Comparison of ENCODE assay signal across 8 cellular contexts in genomic region chr22:17266261-17266971, GRCh38. TPM values are rescaled to one million over a fixed set of nuclear protein-coding genes. Genes with fewer than 3 reads are reported as not detected.
DNase-seq lines count a peak whose midpoint lies in the region; ATAC-seq, FAIRE-seq and TF ChIP-seq lines count a peak whose summit lies in the region.

No MANE protein-coding gene starts in this region.

- DNase-seq in stimulated activated naive CD8-positive, alpha-beta T cell treated with anti-CD3 and anti-CD28 coated beads, Interleukin-15, amount 100 ng/mL, for 72 hours, result no peak
- no peak for DNase-seq in stimulated activated naive CD8-positive, alpha-beta T cell treated with anti-CD3 and anti-CD28 coated beads, Interleukin-15, Interleukin-2, amounts not matched to agents 100 U/mL and 50 U/mL, for 24 hours
- DNase-seq in NCI-H1694 treated with DMSO at 0.1 percent for 48 hours (lab: John Stamatoyannopoulos, UW) (peak; percentile 75), endodermal cell (peak; percentile 96), small intestine (peak; percentile 84), PC-9 (no peak)

- BruUV-seq in PC-9 (replicated peaks; lab: Mats Ljungman, UMichigan), result no TSS peak

- peak overlapping the region; percentile 60 for H3K9ac ChIP-seq in endodermal cell (ENCODE audit: extremely low read depth, low read length, poor library complexity, severe bottlenecking)

- FAIRE-seq in small intestine (lab: Jason Lieb, UNC), result no peak

- H3K4me3 Mint-ChIP-seq in stimulated activated naive CD8-positive, alpha-beta T cell treated with anti-CD3 and anti-CD28 coated beads, Interleukin-15, amount 100 ng/mL, for 72 hours, result peak overlapping the region in 1 of 2 donors; percentile 53
- H3K4me3 Mint-ChIP-seq in endodermal cell, result peak overlapping the region; percentile 76

- H3K9me2 ChIP-seq in PC-9 (ENCODE audit: insufficient read depth), result no peaks in the 10 kb centered on the region

- H3K4me1 Mint-ChIP-seq in stimulated activated naive CD8-positive, alpha-beta T cell treated with anti-CD3 and anti-CD28 coated beads, Interleukin-15, amount 100 ng/mL, for 72 hours, result peaks cover 47% of the 10 kb centered on the region
- peaks cover 70% of the 10 kb centered on the region for H3K4me1 Mint-ChIP-seq in endodermal cell

- H3K4me3 ChIP-seq in endodermal cell (ENCODE audit: low read length) (peak overlapping the region; percentile 80), small intestine (ENCODE audit: low read depth in 1 of 2, low read length in 2 of 2) (no peak overlapping the region), PC-9 (no peak overlapping the region)

- POLR2A ChIA-PET in PC-9 (lab: Charles Lee; ENCODE audit: unreplicated experiment), result no interaction called here

- peak overlapping the region; percentile 78 for H3K27ac ChIP-seq in endodermal cell (ENCODE audit: low read depth, low read length)
- peak overlapping the region in 1 of 2 donors; percentile 53 for H3K27ac ChIP-seq in small intestine (ENCODE audit: low read depth in 1 of 2, low read length in 1 of 2)
- no peak overlapping the region for H3K27ac ChIP-seq in PC-9

- H3K36me3 ChIP-seq in endodermal cell (ENCODE audit: control insufficient read depth, insufficient read depth, low read length) (no peaks in the 10 kb centered on the region), small intestine (ENCODE audit: control insufficient read depth in 2 of 2, insufficient read depth in 2 of 2, low read length in 2 of 2) (no peaks in the 10 kb centered on the region), PC-9 (ENCODE audit: low read depth) (no peaks in the 10 kb centered on the region)

- H3K79me2 ChIP-seq in PC-9 (ENCODE audit: low read depth), result no peaks in the 10 kb centered on the region

- H3K27me3 Mint-ChIP-seq in stimulated activated naive CD8-positive, alpha-beta T cell treated with anti-CD3 and anti-CD28 coated beads, Interleukin-15, amount 100 ng/mL, for 72 hours, result no peaks in the 10 kb centered on the region
- no peaks in the 10 kb centered on the region for H3K27me3 Mint-ChIP-seq in endodermal cell (ENCODE audit: insufficient read depth)

- H2AFZ ChIP-seq in PC-9, result no peak overlapping the region

- intact Hi-C loops in PC-9 (cut with micrococcal nuclease; ENCODE audit: unreplicated experiment), result no loop called here

- TF ChIP-seq CTCF in endodermal cell (conservative IDR thresholded peaks at IDR 0.05) (peak; percentile 14), PC-9 (conservative IDR thresholded peaks at IDR 0.05) (no peak)

- CTCF ChIA-PET in PC-9 (lab: Charles Lee), result no interaction called here

- 1% methylated on average over 12 to 17 of the region's 17 CpGs for WGBS in endodermal cell (ENCODE audit: insufficient coverage in 1 of 2, insufficient read length in 1 of 2), 2 experiments
- 6 to 28% (median 26%) methylated on average over 17 of the region's 17 CpGs for WGBS in small intestine, 3 donors

- H3K9me3 Mint-ChIP-seq in stimulated activated naive CD8-positive, alpha-beta T cell treated with anti-CD3 and anti-CD28 coated beads, Interleukin-15, amount 100 ng/mL, for 72 hours, result no peaks in the 10 kb centered on the region
- H3K9me3 Mint-ChIP-seq in endodermal cell, result no peaks in the 10 kb centered on the region

- peaks cover 39% of the 10 kb centered on the region for H3K4me1 ChIP-seq in endodermal cell (ENCODE audit: control insufficient read depth, insufficient read depth, low read length)
- peaks cover 0 to 3% of the 10 kb centered on the region in 2 donors for H3K4me1 ChIP-seq in small intestine (ENCODE audit: control insufficient read depth in 2 of 2, insufficient read depth in 1 of 2, low read depth in 1 of 2, low read length in 1 of 2)
- no peaks in the 10 kb centered on the region for H3K4me1 ChIP-seq in PC-9 (replicated peaks; ENCODE audit: insufficient read depth)

- H4K20me1 ChIP-seq in PC-9 (ENCODE audit: insufficient read depth), result no peaks in the 10 kb centered on the region

- peak overlapping the region; percentile 31 to 78 for H3K27ac Mint-ChIP-seq in stimulated activated naive CD8-positive, alpha-beta T cell treated with anti-CD3 and anti-CD28 coated beads, Interleukin-15, amount 100 ng/mL, for 72 hours
- H3K27ac Mint-ChIP-seq in endodermal cell, result peak overlapping the region; percentile 95

- ATAC-seq in stimulated activated naive CD8-positive, alpha-beta T cell treated with anti-CD3 and anti-CD28 coated beads, Interleukin-15, amount 100 ng/mL, for 72 hours, result peak; percentile 54
- no peak for ATAC-seq in stimulated activated naive CD8-positive, alpha-beta T cell treated with anti-CD3 and anti-CD28 coated beads, Interleukin-15, Interleukin-2, amounts not matched to agents 100 U/mL and 50 U/mL, for 24 hours
- ATAC-seq in HG03565 (IDR thresholded peaks at IDR 0.05; ENCODE audit: unreplicated experiment) (no peak), HG02571 (IDR thresholded peaks at IDR 0.05; ENCODE audit: unreplicated experiment) (no peak)

- H3K4me2 ChIP-seq in PC-9, result no peak overlapping the region

- H3K36me3 Mint-ChIP-seq in endodermal cell (ENCODE audit: low read depth), result peaks cover 12% of the 10 kb centered on the region

- H3F3A ChIP-seq in PC-9 (ENCODE audit: insufficient read depth, low read depth), result no peaks in the 10 kb centered on the region

- H3K27me3 ChIP-seq in endodermal cell (ENCODE audit: control insufficient read depth, insufficient read depth, low read length, poor library complexity, severe bottlenecking) (no peaks in the 10 kb centered on the region), small intestine (ENCODE audit: control insufficient read depth in 2 of 2, insufficient read depth in 2 of 2, low read length in 2 of 2) (no peaks in the 10 kb centered on the region), PC-9 (ENCODE audit: insufficient read depth, low read depth) (peaks cover 76% of the 10 kb centered on the region)

- H3K9me3 ChIP-seq in endodermal cell (ENCODE audit: control insufficient read depth, low read length) (no peaks in the 10 kb centered on the region), small intestine (ENCODE audit: control insufficient read depth, low read depth) (no peaks in the 10 kb centered on the region), PC-9 (ENCODE audit: insufficient read depth, low read depth) (no peaks in the 10 kb centered on the region)

RNA-seq across cellular contexts. Expression of gene ADA2, which starts 47.2 kb away (rescaled TPM):
- total RNA-seq in endodermal cell (10 to 100 TPM; 57.6 to 86.8 TPM), PC-9 (2021) (not detected in 2 replicates)
- 14.5 TPM for polyA plus RNA-seq in endodermal cell (2013, experiment 1 of 2)
- polyA plus RNA-seq in endodermal cell (2013, experiment 2 of 2), result 12.1 TPM
- 10 to 100 TPM in 1 of 3 donors, 1 to 10 TPM in 2; 2.7 to 20.5 (median 7.6) TPM for polyA plus RNA-seq in small intestine

Comparison
In these comparisons a context has a peak if more than half of its experiments do, and no peak if none do; other contexts are left out.
1. DNase-seq: peak in NCI-H1694 treated with DMSO at 0.1 percent for 48 hours (single experiment), endodermal cell (single experiment) and small intestine (single experiment); none in stimulated activated naive CD8-positive, alpha-beta T cell treated with anti-CD3 and anti-CD28 coated beads, Interleukin-15, amount 100 ng/mL, for 72 hours (0 of 2), stimulated activated naive CD8-positive, alpha-beta T cell treated with anti-CD3 and anti-CD28 coated beads, Interleukin-15, Interleukin-2, amounts not matched to agents 100 U/mL and 50 U/mL, for 24 hours (single experiment) and PC-9 (0 of 2).
2. RNA of gene ADA2, which starts 47.2 kb away (total RNA-seq): 57.6 to 86.8 TPM in endodermal cell; not detected in PC-9; every median in the first group is over 10 times any median in the second.